ENCODE assay signal across 1 cellular context in genomic region chr7:38830826-38831225, GRCh38.
TF ChIP-seq lines count a peak whose summit lies in the region.

No MANE protein-coding gene starts in this region.

TF ChIP-seq in GM12878, 131 proteins besides CTCF, POLR2A, EP300 and RAD21 (continued from another document):
- TF ChIP-seq HSF1 (IDR thresholded peaks at IDR 0.05; ENCODE audit: low read depth, low read length) (no peak), NBN (IDR thresholded peaks at IDR 0.05) (no peak), ZSCAN29 (IDR thresholded peaks at IDR 0.05) (no peak), POLR2AphosphoS2 (IDR thresholded peaks at IDR 0.05; ENCODE audit: low read depth, low read length) (no peak), NR2C2 (IDR thresholded peaks at IDR 0.05; ENCODE audit: borderline replicate concordance, control insufficient read depth, insufficient read length, low read depth) (no peak), BHLHE40 (IDR thresholded peaks at IDR 0.05; ENCODE audit: borderline replicate concordance in 1 of 2, low read depth in 2 of 2, low read length in 1 of 2) (no peak), NFXL1 (IDR thresholded peaks at IDR 0.05; ENCODE audit: borderline replicate concordance) (no peak), RBBP5 (conservative IDR thresholded peaks at IDR 0.05) (no peak), SUPT20H (IDR thresholded peaks at IDR 0.05; ENCODE audit: borderline replicate concordance, control insufficient read depth, low read depth, low read length) (no peak)
